In the genomic region with DNA sequence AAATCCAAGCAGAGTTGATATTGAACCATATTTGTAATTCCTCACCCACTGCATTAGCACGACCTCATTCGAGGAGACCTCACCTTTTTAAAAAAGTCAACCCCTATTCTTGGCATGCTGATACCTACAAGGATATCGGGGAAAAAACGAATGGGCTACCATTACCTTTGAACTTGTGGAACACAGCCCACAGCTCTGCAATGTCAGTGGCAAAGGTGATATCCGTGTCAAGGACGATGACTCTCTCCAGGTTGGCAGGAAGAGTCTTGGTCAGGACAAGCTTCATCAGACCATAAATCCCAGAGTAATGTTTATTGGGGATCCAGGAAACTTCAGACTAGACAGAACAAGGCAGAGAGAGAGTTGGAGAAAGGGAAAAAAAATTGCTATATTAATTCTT, we compare ENCODE assay signal across 21 cellular contexts.
"Had no signal": no experiment of that assay in that cellular context is flagged by ENCODE, and none has a peak within 500 bp of the region (broad histone marks: within the 10 kb centered on the region; RNA-seq: fewer than 3 reads in every experiment).

No MANE protein-coding gene starts in this region.

- H3K4me1 ChIP-seq: esophagus squamous epithelium, lower lobe of right lung, suprapubic skin, upper lobe of right lung, uterus had no signal

- ATAC-seq: effector memory CD8-positive, alpha-beta T cell; lower lobe of right lung; natural killer cell; stimulated activated memory B cell treated with anti-CD40 and anti-IgM and Interleukin-4, amounts not matched to agents 10 μg/mL and 1 μg/mL and 100 μg/mL, for 72 hours; upper lobe of right lung had no signal

- H3K27ac ChIP-seq: coronary artery, lower lobe of right lung, ovary, sigmoid colon, suprapubic skin, upper lobe of right lung, uterus had no signal

- H3K9me3 Mint-ChIP-seq: natural killer cell had no signal

- H3K36me3 ChIP-seq: esophagus squamous epithelium, lower lobe of right lung, ovary, suprapubic skin, transverse colon, upper lobe of right lung, uterus had no signal

- H3K36me3 Mint-ChIP-seq: natural killer cell had no signal

- H3K27me3 ChIP-seq: esophagus squamous epithelium, ovary, sigmoid colon, suprapubic skin, transverse colon, upper lobe of right lung, uterus had no signal

- H3K4me3 ChIP-seq: coronary artery, esophagus squamous epithelium, lower lobe of right lung, ovary, sigmoid colon, suprapubic skin, transverse colon, upper lobe of right lung, uterus had no signal

- H3K27me3 Mint-ChIP-seq: effector memory CD8-positive, alpha-beta T cell; stimulated activated memory B cell treated with anti-CD40 and anti-IgM and Interleukin-4, amounts not matched to agents 10 μg/mL and 1 μg/mL and 100 μg/mL, for 72 hours had no signal

- H3K27ac Mint-ChIP-seq: effector memory CD8-positive, alpha-beta T cell; natural killer cell had no signal

- H3K9me3 ChIP-seq: esophagus squamous epithelium, lower lobe of right lung, ovary, sigmoid colon, suprapubic skin, transverse colon, upper lobe of right lung, uterus had no signal

- DNase-seq: dermis blood vessel endothelial cell; effector memory CD8-positive, alpha-beta T cell; erythroblast; esophagus squamous epithelium; foreskin melanocyte; glutamatergic neuron; lower lobe of right lung; natural killer cell; occipital lobe; ovary; posterior cingulate gyrus; retina; sigmoid colon; stimulated activated CD4-positive, alpha-beta T cell treated with anti-CD3 and anti-CD28 coated beads, Interleukin-4, amount 100 ng/mL, for 4 hours; stimulated activated naive CD8-positive, alpha-beta T cell treated with anti-CD3 and anti-CD28 coated beads, Interleukin-15, Interleukin-2, amounts not matched to agents 100 U/mL and 50 U/mL, for 24 hours; transverse colon; upper lobe of right lung; uterus had no signal

- H3K4me3 Mint-ChIP-seq: effector memory CD8-positive, alpha-beta T cell; natural killer cell; stimulated activated memory B cell treated with anti-CD40 and anti-IgM and Interleukin-4, amounts not matched to agents 10 μg/mL and 1 μg/mL and 100 μg/mL, for 72 hours had no signal
